In the genomic region with DNA sequence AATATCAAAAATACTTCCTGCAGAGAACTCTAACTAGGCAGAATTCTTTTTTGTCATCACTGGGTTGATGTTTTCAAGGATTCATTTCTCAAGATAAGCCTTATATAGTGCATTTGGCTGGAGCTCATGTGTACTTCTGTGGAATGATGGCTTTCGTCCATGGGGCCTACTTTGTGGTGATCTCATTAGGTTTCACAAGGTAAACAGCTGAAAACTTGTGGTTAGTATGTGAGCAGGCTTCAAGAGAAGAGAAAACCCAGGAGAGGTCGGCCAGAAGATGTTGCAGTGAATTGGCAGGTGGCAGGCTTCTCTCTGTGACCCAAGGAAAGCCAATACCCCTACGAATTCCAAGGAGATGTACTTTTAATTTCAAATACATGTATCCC, we compare ENCODE assay signal across 8 cellular contexts.
DNase-seq lines count a peak whose midpoint lies in the region; ATAC-seq, FAIRE-seq and TF ChIP-seq lines count a peak whose summit lies in the region.

No MANE protein-coding gene starts in this region.

- peak overlapping the region; percentile 58 for H3K27ac Mint-ChIP-seq in MCF 10A (ENCODE audit: low read depth, unreplicated experiment)

- TF ChIP-seq POLR2A in GM12892 (IDR thresholded peaks at IDR 0.05; ENCODE audit: low read depth, low read length), result no peak

- H3K27me3 ChIP-seq in pancreas, result no peaks in the 10 kb centered on the region

- no peak for DNase-seq in GM12892 (ENCODE audit: insufficient read length)
- DNase-seq in MCF 10A (ENCODE audit: unreplicated experiment), result peak; percentile 89
- peak in 4 of 6 donors; percentile 52 to 74 (median 72) for DNase-seq in pancreas
- no peak for DNase-seq in activated CD4-positive, alpha-beta T cell treated with anti-CD3 and anti-CD28 coated beads for 4 hours
- DNase-seq in DMS153 (lab: John Stamatoyannopoulos, UW), result no peak
- no peak for DNase-seq in cerebellum (ENCODE audit: low spot score)
- DNase-seq in GM19239 (ENCODE audit: insufficient read length, low spot score), result no peak

- H3K4me1 ChIP-seq in pancreas, result peaks cover 50 to 56% (median 54%) of the 10 kb centered on the region in 3 donors

- H3K4me3 ChIP-seq in pancreas, result no peak overlapping the region

- H3K9me3 ChIP-seq in pancreas, result no peaks in the 10 kb centered on the region

- no TSS peak for BruUV-seq in MCF 10A (replicated peaks; lab: Mats Ljungman, UMichigan)

- POLR2A ChIA-PET in MCF 10A (lab: Yijun Ruan, JAX), result interaction anchor here (0.8 to 6.1 kb wide), 21 partner anchors 9 to 241 kb away, joined by 3 to 151 read pairs (median 9); partner anchors contain the start of genes ABHD10 and PHLDB2

- no peaks in the 10 kb centered on the region for H3K9me3 Mint-ChIP-seq in MCF 10A (ENCODE audit: unreplicated experiment)

- TF ChIP-seq CTCF in MCF 10A (IDR thresholded peaks at IDR 0.05; ENCODE audit: unreplicated experiment) (no peak), pancreas (IDR thresholded peaks at IDR 0.05) (no peak)

- CTCF ChIA-PET in MCF 10A (lab: Yijun Ruan, JAX), result interaction anchor here (0.6 to 6.2 kb wide), 12 partner anchors 13 to 233 kb away, joined by 3 to 69 read pairs (median 5); partner anchors contain the start of gene PHLDB2

- H3K27me3 Mint-ChIP-seq in MCF 10A (ENCODE audit: insufficient read depth, unreplicated experiment), result no peaks in the 10 kb centered on the region

- H3K36me3 ChIP-seq in pancreas, result no peaks in the 10 kb centered on the region

- ATAC-seq in HG03066 (IDR thresholded peaks at IDR 0.05; ENCODE audit: low read depth, unreplicated experiment), result peak; percentile 70
- ATAC-seq in pancreas, result peak; percentile 68 to 79 (median 72)

- no peaks in the 10 kb centered on the region for H3K36me3 Mint-ChIP-seq in MCF 10A (ENCODE audit: insufficient read depth, unreplicated experiment)

- H3K4me1 Mint-ChIP-seq in MCF 10A (ENCODE audit: insufficient read depth, unreplicated experiment), result peaks cover 40% of the 10 kb centered on the region

- H3K27ac ChIP-seq in pancreas, result peak overlapping the region; percentile 33 to 85 (median 73)

- peak; percentile 63 for FAIRE-seq in GM12892 (lab: Jason Lieb, UNC)
- peak; percentile 43 for FAIRE-seq in pancreas (lab: Jason Lieb, UNC)
- no peak for FAIRE-seq in GM19239 (lab: Jason Lieb, UNC)

- no peak overlapping the region for H3K4me3 Mint-ChIP-seq in MCF 10A (ENCODE audit: unreplicated experiment)

- intact Hi-C loops in MCF 10A (cut with micrococcal nuclease) (no loop called here), pancreas (cut with DNase I) (no loop called here)

- WGBS in pancreas, 2 donors, result 6 to 9% methylated on average over 3 of the region's 3 CpGs

Comparison
In these comparisons a context has a peak if more than half of its experiments do, and no peak if none do; other contexts are left out.
1. DNase-seq: peak in MCF 10A (single experiment) and pancreas (4 of 6); none in GM12892 (single experiment), activated CD4-positive, alpha-beta T cell treated with anti-CD3 and anti-CD28 coated beads for 4 hours (0 of 2), DMS153 (single experiment), cerebellum (single experiment) and GM19239 (single experiment).